In the genomic region with DNA sequence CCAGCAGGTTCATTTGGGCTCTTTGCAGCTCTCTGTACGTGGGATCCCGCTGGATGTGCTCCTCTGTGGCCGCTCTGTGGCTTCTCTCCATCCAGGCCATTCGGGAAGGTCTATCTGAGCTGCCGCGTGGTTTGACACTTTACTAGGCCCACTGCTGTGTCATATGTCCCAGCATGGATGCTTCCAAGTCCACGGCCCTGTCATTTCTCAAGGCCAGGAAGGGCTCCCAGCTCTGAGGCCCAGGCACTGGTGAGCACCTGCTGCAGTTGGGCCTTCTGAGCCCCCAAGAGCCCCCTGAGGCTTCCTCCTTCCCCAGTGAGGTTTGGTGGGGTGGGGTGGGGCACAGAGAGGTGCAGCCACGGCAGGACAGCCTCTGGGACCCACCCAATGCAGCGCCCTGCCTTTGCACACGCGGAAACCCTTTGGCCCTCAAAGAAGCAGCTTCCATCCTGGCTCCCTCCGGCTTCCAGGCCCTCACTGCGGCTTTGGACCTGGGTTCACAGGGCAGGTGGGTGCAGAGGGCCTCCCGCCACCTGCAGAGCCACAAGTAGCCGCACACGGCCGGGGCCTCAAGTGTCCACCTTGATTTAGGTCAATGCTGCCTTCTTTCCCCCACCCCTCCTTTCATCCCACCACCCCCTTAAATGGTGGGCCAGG, we compare ENCODE assay signal across 28 cellular contexts. TPM values are rescaled to one million over a fixed set of nuclear protein-coding genes. Genes with fewer than 3 reads are reported as not detected.
"Had no signal": no experiment of that assay in that cellular context is flagged by ENCODE, and none has a peak within 500 bp of the region (broad histone marks: within the 10 kb centered on the region; RNA-seq: fewer than 3 reads in every experiment).

No MANE protein-coding gene starts in this region.

- H3K27ac ChIP-seq: ascending aorta, body of pancreas, SJCRH30 had no signal

- H3K36me3 Mint-ChIP-seq: activated naive CD4-positive, alpha-beta T cell treated with anti-CD3 and anti-CD28 coated beads, Interleukin-2, amount 50 U/mL, for 72 hours; WTC11 had no signal

- H3K9me3 Mint-ChIP-seq: activated naive CD4-positive, alpha-beta T cell treated with anti-CD3 and anti-CD28 coated beads, Interleukin-2, amount 50 U/mL, for 72 hours; activated naive CD8-positive, alpha-beta T cell treated with anti-CD3 and anti-CD28 coated beads, Interleukin-2, amount 50 U/mL, for 24 hours; T-helper 1 cell treated with Interleukin-12 subunit alpha and Interleukin-12 subunit beta and Interleukin-4 antibody, amounts not matched to agents 30 μg/mL and 1 μg/mL, for 36 hours had no signal

- H3K27ac Mint-ChIP-seq: activated CD8-positive, alpha-beta T cell treated with anti-CD3 and anti-CD28 coated beads, Interleukin-2, amount 10 ng/mL, durations not matched to agents 7 days and 5 days; activated naive CD4-positive, alpha-beta T cell treated with anti-CD3 and anti-CD28 coated beads, Interleukin-2, amount 50 U/mL, for 72 hours; activated naive CD8-positive, alpha-beta T cell treated with anti-CD3 and anti-CD28 coated beads, Interleukin-2, amount 50 U/mL, for 24 hours; T-helper 1 cell treated with Interleukin-12 subunit alpha and Interleukin-12 subunit beta and Interleukin-4 antibody, amounts not matched to agents 30 μg/mL and 1 μg/mL, for 36 hours; WTC11 had no signal

- H3K9me3 ChIP-seq: ascending aorta, body of pancreas, SJCRH30 had no signal

- DNase-seq: activated CD4-positive, alpha-beta T cell treated with anti-CD3 and anti-CD28 coated beads for 48 hours; activated CD4-positive, alpha-beta T cell treated with anti-CD3 and anti-CD28 coated beads, Interleukin-2, amount 50 U/mL, for 4 hours; activated CD4-positive, CD25-positive, alpha-beta regulatory T cell treated with anti-CD3 and anti-CD28 coated beads, Interleukin-2, amount 50 U/mL, for 72 hours; activated CD8-positive, alpha-beta memory T cell treated with anti-CD3 and anti-CD28 coated beads, Interleukin-2, amount 50 U/mL, for 48 hours; activated CD8-positive, alpha-beta T cell treated with anti-CD3 and anti-CD28 coated beads, Interleukin-2, amount 10 ng/mL, durations not matched to agents 7 days and 5 days; activated naive CD4-positive, alpha-beta T cell treated with Interleukin-2 at 50 U/mL for 16 hours; activated naive CD8-positive, alpha-beta T cell treated with anti-CD3 and anti-CD28 coated beads, Interleukin-2, amount 50 U/mL, for 24 hours; activated T-cell treated with anti-CD3 and anti-CD28 coated beads, Interleukin-2, amount 50 U/mL, for 1 hour; amniotic stem cell; body of pancreas; MG63; MV-4-11; NCI-H1105; NCI-H1436; NCI-H1694 treated with DMSO at 0.1 percent for 48 hours; NCI-H2029 treated with DMSO at 0.1 percent for 48 hours; NCI-H510A treated with DMSO at 0.1 percent for 48 hours; NCI-H69; NK-92 treated with Interleukin-12 subunit alpha and Interleukin-12 subunit beta, amount 100 ng/mL, for 24 hours; OCI-M1; RPMI8226; SJCRH30 had no signal

- H3K4me3 Mint-ChIP-seq: activated CD8-positive, alpha-beta T cell treated with anti-CD3 and anti-CD28 coated beads, Interleukin-2, amount 10 ng/mL, durations not matched to agents 7 days and 5 days; activated naive CD8-positive, alpha-beta T cell treated with anti-CD3 and anti-CD28 coated beads, Interleukin-2, amount 50 U/mL, for 24 hours; T-helper 1 cell treated with Interleukin-12 subunit alpha and Interleukin-12 subunit beta and Interleukin-4 antibody, amounts not matched to agents 30 μg/mL and 1 μg/mL, for 36 hours; WTC11 had no signal

- H3K4me1 ChIP-seq: ascending aorta, body of pancreas, SJCRH30 had no signal

- H3K36me3 ChIP-seq: ascending aorta, MG63, SJCRH30 had no signal

- H3K4me3 ChIP-seq: ascending aorta, body of pancreas, MG63, SJCRH30 had no signal

- ATAC-seq: activated CD8-positive, alpha-beta T cell treated with anti-CD3 and anti-CD28 coated beads, Interleukin-2, amount 10 ng/mL, durations not matched to agents 7 days and 5 days; activated naive CD4-positive, alpha-beta T cell treated with anti-CD3 and anti-CD28 coated beads, Interleukin-2, amount 50 U/mL, for 72 hours; activated naive CD8-positive, alpha-beta T cell treated with anti-CD3 and anti-CD28 coated beads, Interleukin-2, amount 50 U/mL, for 24 hours; body of pancreas; Right ventricle myocardium inferior; WTC11 had no signal

- H3K4me1 Mint-ChIP-seq: activated naive CD8-positive, alpha-beta T cell treated with anti-CD3 and anti-CD28 coated beads, Interleukin-2, amount 50 U/mL, for 24 hours had no signal

- H3K27me3 ChIP-seq: ascending aorta, body of pancreas had no signal

RNA-seq across cellular contexts. Expression of gene FGF3, which starts 44.5 kb away (rescaled TPM):
- total RNA-seq: activated CD8-positive, alpha-beta T cell treated with anti-CD3 and anti-CD28 coated beads, Interleukin-2, amount 10 ng/mL, durations not matched to agents 7 days and 5 days; activated naive CD4-positive, alpha-beta T cell treated with anti-CD3 and anti-CD28 coated beads, Interleukin-2, amount 50 U/mL, for 72 hours; ascending aorta; body of pancreas; bronchial epithelial cell; Right ventricle myocardium inferior; SJCRH30; WTC11 had no signal
